ENCODE assay signal across 21 cellular contexts in genomic region chr1:39063191-39063590, GRCh38.
"Had no signal": no experiment of that assay in that cellular context is flagged by ENCODE, and none has a peak within 500 bp of the region (broad histone marks: within the 10 kb centered on the region; RNA-seq: fewer than 3 reads in every experiment).

No MANE protein-coding gene starts in this region.

- H3K36me3 ChIP-seq: gastroesophageal sphincter, heart left ventricle, prostate gland, thyroid gland had no signal

- H3K4me1 ChIP-seq: gastroesophageal sphincter, thyroid gland had no signal

- DNase-seq: activated B cell treated with CpG ODN at 0.5 μM for 24 hours; activated CD4-positive, alpha-beta T cell treated with anti-CD3 and anti-CD28 coated beads for 36 hours; activated CD4-positive, alpha-beta T cell treated with anti-CD3 and anti-CD28 coated beads, Interleukin-2, amount 50 U/mL, for 4 hours; activated CD8-positive, alpha-beta memory T cell treated with anti-CD3 and anti-CD28 coated beads for 24 hours; activated CD8-positive, alpha-beta memory T cell treated with anti-CD3 and anti-CD28 coated beads, Interleukin-2, amount 50 U/mL, for 4 hours; activated naive CD4-positive, alpha-beta T cell treated with anti-CD3 and anti-CD28 coated beads, Interleukin-2, amount 10 ng/mL, durations not matched to agents 7 days and 5 days; activated T-cell treated with anti-CD3 and anti-CD28 coated beads, Interleukin-2, amount 50 U/mL, for 4 hours; amygdala; cortex of kidney; heart left ventricle; left colon; naive thymus-derived CD4-positive, alpha-beta T cell; right cardiac atrium; stimulated activated CD4-positive, alpha-beta T cell treated with anti-CD3 and anti-CD28 coated beads, Interleukin-1b, Interleukin-23, amount 100 ng/mL, for 48 hours; substantia nigra; T-helper 9 cell; thyroid gland had no signal

- H3K4me3 ChIP-seq: gastroesophageal sphincter, heart left ventricle, lung, prostate gland, thyroid gland had no signal

- H3K27me3 ChIP-seq: gastroesophageal sphincter, heart left ventricle, thyroid gland had no signal

- H3K27ac ChIP-seq: epithelial cell of prostate, gastroesophageal sphincter, heart left ventricle, thyroid gland had no signal

- H3K9me3 ChIP-seq: gastroesophageal sphincter, heart left ventricle, prostate gland, thyroid gland had no signal
